ENCODE assay signal across 8 cellular contexts in genomic region chr11:15826826-15827225, GRCh38.
DNase-seq lines count a peak whose midpoint lies in the region; ATAC-seq and TF ChIP-seq lines count a peak whose summit lies in the region.

No MANE protein-coding gene starts in this region.

- H3K4me1 Mint-ChIP-seq in activated T-cell treated with anti-CD3 and anti-CD28 coated beads, Interleukin-2, amount 50 U/mL, for 4 hours (ENCODE audit: low read depth), result no peaks in the 10 kb centered on the region

- TF ChIP-seq CTCF in Peyer's patch (IDR thresholded peaks at IDR 0.05) (peak in 4 of 6 experiments; percentile 26 to 60 (median 54)), foreskin fibroblast (IDR thresholded peaks at IDR 0.05; ENCODE audit: low read depth, low read length) (peak; percentile 41), retinal pigment epithelial cell (conservative IDR thresholded peaks at IDR 0.05; ENCODE audit: low read depth, low read length) (peak; percentile 78)

- H3K4me1 ChIP-seq in Peyer's patch, result peaks cover 0 to 5% (median 0%) of the 10 kb centered on the region in 4 donors

- no peaks in the 10 kb centered on the region for H3K27me3 ChIP-seq in Peyer's patch

- no peak for TF ChIP-seq POLR2A in Peyer's patch (IDR thresholded peaks at IDR 0.05)

- H3K27ac ChIP-seq in Peyer's patch, result no peak overlapping the region

- no peaks in the 10 kb centered on the region for H3K27me3 Mint-ChIP-seq in activated T-cell treated with anti-CD3 and anti-CD28 coated beads, Interleukin-2, amount 50 U/mL, for 4 hours (ENCODE audit: low read depth)

- H3K9me3 Mint-ChIP-seq in activated T-cell treated with anti-CD3 and anti-CD28 coated beads, Interleukin-2, amount 50 U/mL, for 4 hours, result no peaks in the 10 kb centered on the region

- peak; percentile 44 for DNase-seq in activated T-cell treated with anti-CD3 and anti-CD28 coated beads, Interleukin-2, amount 50 U/mL, for 48 hours
- no peak for DNase-seq in activated T-cell treated with anti-CD3 and anti-CD28 coated beads, Interleukin-2, amount 50 U/mL, for 4 hours
- DNase-seq in Peyer's patch, result peak in 2 of 3 donors; percentile 54 to 60
- DNase-seq in foreskin fibroblast, result peak in 1 of 2 donors; percentile 22
- DNase-seq in retinal pigment epithelial cell (ENCODE audit: low read depth), result no peak
- no peak for DNase-seq in T-helper 9 cell

- no peak overlapping the region for H3K4me3 Mint-ChIP-seq in activated T-cell treated with anti-CD3 and anti-CD28 coated beads, Interleukin-2, amount 50 U/mL, for 4 hours

- H3K9me3 ChIP-seq in Peyer's patch, result no peaks in the 10 kb centered on the region

- H3K36me3 Mint-ChIP-seq in activated T-cell treated with anti-CD3 and anti-CD28 coated beads, Interleukin-2, amount 50 U/mL, for 4 hours (ENCODE audit: insufficient read depth), result no peaks in the 10 kb centered on the region

- H3K4me3 ChIP-seq in Peyer's patch (no peak overlapping the region), foreskin fibroblast (ENCODE audit: low read depth in 1 of 2, low read length in 2 of 2) (no peak overlapping the region), retinal pigment epithelial cell (ENCODE audit: low read length) (no peak overlapping the region)

- ATAC-seq in activated T-cell treated with anti-CD3 and anti-CD28 coated beads, Interleukin-2, amount 50 U/mL, for 4 hours, result no peak
- ATAC-seq in HG02885 (IDR thresholded peaks at IDR 0.05; ENCODE audit: poor library complexity, unreplicated experiment) (peak; percentile 79), GM19324 (IDR thresholded peaks at IDR 0.05; ENCODE audit: low FRiP score, unreplicated experiment) (no peak)

- no peaks in the 10 kb centered on the region for H3K36me3 ChIP-seq in Peyer's patch

Comparison
In these comparisons a context has a peak if more than half of its experiments do, and no peak if none do; other contexts are left out.
1. DNase-seq: peak in activated T-cell treated with anti-CD3 and anti-CD28 coated beads, Interleukin-2, amount 50 U/mL, for 48 hours (2 of 2) and Peyer's patch (2 of 3); none in activated T-cell treated with anti-CD3 and anti-CD28 coated beads, Interleukin-2, amount 50 U/mL, for 4 hours (single experiment), retinal pigment epithelial cell (single experiment) and T-helper 9 cell (single experiment).
2. Peak in every context shown above with its lines, with median percentiles within 50 percentile points of each other: CTCF ChIP-seq.